23 cellular contexts compared by ENCODE assay signal in the genomic region with DNA sequence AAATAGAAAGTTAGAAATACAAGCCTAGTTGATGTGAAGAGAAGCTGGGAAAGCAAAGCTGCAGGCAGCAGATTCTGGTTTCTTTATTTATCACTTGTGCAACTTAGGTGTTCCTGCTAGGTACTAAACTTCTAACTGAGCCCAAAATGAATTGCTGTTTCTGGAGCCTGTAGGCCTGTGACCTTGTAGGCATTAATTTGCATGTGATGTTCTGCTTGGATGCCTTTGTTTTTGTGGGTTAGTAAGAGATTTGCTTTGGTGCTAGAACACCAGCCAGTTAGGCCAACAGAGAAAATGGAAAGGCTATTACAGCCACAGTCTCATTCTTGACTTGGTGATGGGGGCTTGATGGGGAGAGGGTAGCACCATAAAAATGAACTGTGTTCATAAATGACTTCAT.
A peak's percentile ranks its signal among the peaks of the same experiment; 100 is the strongest.
DNase-seq lines count a peak whose midpoint lies in the region; ATAC-seq and TF ChIP-seq lines count a peak whose summit lies in the region.
"Had no signal": no experiment of that assay in that cellular context is flagged by ENCODE, and none has a peak within 500 bp of the region (broad histone marks: within the 10 kb centered on the region; RNA-seq: fewer than 3 reads in every experiment).

No MANE protein-coding gene starts in this region.

- H3K36me3 ChIP-seq in vagina = no peaks in the 10 kb centered on the region
- H3K36me3 ChIP-seq in breast epithelium = no peaks in the 10 kb centered on the region
- H3K36me3 ChIP-seq: pancreas, stomach, upper lobe of left lung had no signal

- H3K4me1 ChIP-seq in vagina = no peaks in the 10 kb centered on the region
- H3K4me1 ChIP-seq in breast epithelium = no peaks in the 10 kb centered on the region
- H3K4me1 ChIP-seq: pancreas, stomach, upper lobe of left lung had no signal

- ATAC-seq in GM18520 (IDR thresholded peaks at IDR 0.05; ENCODE audit: unreplicated experiment) (peak; percentile 67), GM21390 (IDR thresholded peaks at IDR 0.05; ENCODE audit: unreplicated experiment) (peak; percentile 70), HG03095 (IDR thresholded peaks at IDR 0.05; ENCODE audit: unreplicated experiment) (peak; percentile 44)
- ATAC-seq: effector memory CD8-positive, alpha-beta T cell; pancreas had no signal

- H3K27me3 ChIP-seq in vagina = no peaks in the 10 kb centered on the region
- no peaks in the 10 kb centered on the region for H3K27me3 ChIP-seq in breast epithelium
- H3K27me3 ChIP-seq: pancreas, stomach, upper lobe of left lung had no signal

- TF ChIP-seq CTCF in vagina (IDR thresholded peaks at IDR 0.05) (no peak), breast epithelium (IDR thresholded peaks at IDR 0.05) (no peak)

- intact Hi-C loops in vagina (cut with DNase I) = no loop called here
- intact Hi-C loops in breast epithelium (cut with DNase I; ENCODE audit: low total_unique reads) = no loop called here

- H3K27ac ChIP-seq in vagina (no peak overlapping the region), breast epithelium (no peak overlapping the region)
- H3K27ac ChIP-seq: pancreas, stomach, upper lobe of left lung, VCaP had no signal

- no peak overlapping the region for H3K4me3 ChIP-seq in vagina
- H3K4me3 ChIP-seq in breast epithelium = no peak overlapping the region
- H3K4me3 ChIP-seq: lung, pancreas, stomach, upper lobe of left lung had no signal

- H3K9me3 ChIP-seq in vagina = no peaks in the 10 kb centered on the region
- no peaks in the 10 kb centered on the region for H3K9me3 ChIP-seq in breast epithelium
- H3K9me3 ChIP-seq: pancreas, stomach, upper lobe of left lung had no signal

- peak; percentile 37 to 73 for DNase-seq in NCI-H526 (lab: John Stamatoyannopoulos, UW)
- DNase-seq in stimulated activated CD4-positive, alpha-beta T cell treated with anti-CD3 and anti-CD28 coated beads, Interleukin-4, amount 100 ng/mL, for 4 hours = no peak
- no peak for DNase-seq in vagina (ENCODE audit: extremely low spot score in 2 of 2)
- no peak for DNase-seq in stimulated activated CD4-positive, alpha-beta T cell treated with anti-CD3 and anti-CD28 coated beads, Interleukin-4, amount 100 ng/mL, for 24 hours
- no peak for DNase-seq in breast epithelium (ENCODE audit: low spot score in 2 of 2)
- DNase-seq: activated CD4-positive, alpha-beta T cell treated with anti-CD3 and anti-CD28 coated beads, Interleukin-2, amount 50 U/mL, for 4 hours; activated naive CD4-positive, alpha-beta T cell treated with Interleukin-2 at 50 U/mL for 16 hours; anterior cingulate cortex; CD4-positive, CD25-positive, alpha-beta regulatory T cell; cerebellar nuclear complex; effector memory CD8-positive, alpha-beta T cell; NCI-H1092; NCI-H2107; NCI-H69; pancreas; stomach; T-helper 1 cell; upper lobe of left lung had no signal

- no peak for TF ChIP-seq POLR2A in vagina (IDR thresholded peaks at IDR 0.05)
- no peak for TF ChIP-seq POLR2A in breast epithelium (IDR thresholded peaks at IDR 0.05)

Comparison
In these comparisons a context has a peak if more than half of its experiments do, and no peak if none do; other contexts are left out.
1. DNase-seq: peak in NCI-H526 (2 of 2); none in stimulated activated CD4-positive, alpha-beta T cell treated with anti-CD3 and anti-CD28 coated beads, Interleukin-4, amount 100 ng/mL, for 4 hours (0 of 2), vagina (0 of 2), stimulated activated CD4-positive, alpha-beta T cell treated with anti-CD3 and anti-CD28 coated beads, Interleukin-4, amount 100 ng/mL, for 24 hours (single experiment) and breast epithelium (0 of 2).
2. Peak in every context shown above with its lines, with median percentiles within 50 percentile points of each other: ATAC-seq.